ENCODE assay signal across 26 cellular contexts in genomic region chr10:442209-442608, GRCh38.
"Had no signal": no experiment of that assay in that cellular context is flagged by ENCODE, and none has a peak within 500 bp of the region (broad histone marks: within the 10 kb centered on the region; RNA-seq: fewer than 3 reads in every experiment).

No MANE protein-coding gene starts in this region.

- H3K4me3 ChIP-seq: heart right ventricle, hepatocyte, left lung, lung, pancreas, prostate gland, sigmoid colon, smooth muscle cell, tibial nerve, uterus had no signal

- H3K36me3 ChIP-seq: left lung, pancreas, prostate gland, uterus had no signal

- H3K27ac ChIP-seq: heart right ventricle, hepatocyte, left lung, pancreas, prostate gland, sigmoid colon, tibial nerve, uterus had no signal

- H3K9me3 ChIP-seq: heart right ventricle, left lung, pancreas, prostate gland, sigmoid colon, tibial nerve, uterus had no signal

- H3K4me1 ChIP-seq: heart right ventricle, left lung, pancreas, prostate gland, sigmoid colon, uterus had no signal

- DNase-seq: heart right ventricle; islet precursor cell; left cardiac atrium; left lung; naive B cell; natural killer cell; nucleus accumbens; pancreas; posterior cingulate gyrus; retina; right cardiac atrium; sigmoid colon; stimulated activated CD4-positive, alpha-beta T cell treated with anti-CD3 and anti-CD28 coated beads, Interleukin-1b, Interleukin-23, amount 100 ng/mL, for 48 hours; stimulated activated CD4-positive, alpha-beta T cell treated with anti-CD3 and anti-CD28 coated beads, Interleukin-2, amount 100 ng/mL, for 48 hours; stimulated activated CD4-positive, alpha-beta T cell treated with anti-CD3 and anti-CD28 coated beads, Interleukin-4, amount 100 ng/mL, for 4 hours; stimulated activated CD8-positive, alpha-beta memory T cell treated with anti-CD3 and anti-CD28 coated beads, Interleukin-4, amount 100 ng/mL, for 48 hours; stimulated activated naive CD4-positive, alpha-beta T cell treated with Interleukin-2 at 50 U/mL for 16 hours; stimulated activated naive CD8-positive, alpha-beta T cell treated with anti-CD3 and anti-CD28 coated beads, Interleukin-15, amount 100 ng/mL, for 72 hours; substantia nigra; uterus had no signal

- H3K27me3 ChIP-seq: heart right ventricle, hepatocyte, left lung, pancreas, sigmoid colon, tibial nerve, uterus had no signal

- ATAC-seq: heart right ventricle; left cardiac atrium; left lung; natural killer cell; pancreas; stimulated activated memory B cell treated with anti-CD40 and anti-IgM and Interleukin-4, amounts not matched to agents 10 μg/mL and 1 μg/mL and 100 μg/mL, for 72 hours; stimulated activated naive CD8-positive, alpha-beta T cell treated with anti-CD3 and anti-CD28 coated beads, Interleukin-15, amount 100 ng/mL, for 72 hours had no signal
